In genomic region chr22:43057641-43058040, GRCh38 we compare ENCODE assay signal across 7 cellular contexts. TPM values are rescaled to one million over a fixed set of nuclear protein-coding genes. Genes with fewer than 3 reads are reported as not detected.
"Had no signal": no experiment of that assay in that cellular context is flagged by ENCODE, and none has a peak within 500 bp of the region (broad histone marks: within the 10 kb centered on the region; RNA-seq: fewer than 3 reads in every experiment).

No MANE protein-coding gene starts in this region.

- ATAC-seq: HepG2, K562 had no signal

- FAIRE-seq: HepG2, HTR-8/SVneo, K562 had no signal

- DNase-seq: IMR-90, KBM-7, KG1 had no signal

- H3K4me3 ChIP-seq: K562 had no signal

- H3K27ac ChIP-seq: HL-60 had no signal

RNA-seq across cellular contexts. Expression of gene BIK, which starts 52.9 kb away (rescaled TPM):
- polyA plus RNA-seq: IMR-90 had no signal
